ENCODE assay signal across 8 cellular contexts in genomic region chr2:239296020-239296932, GRCh38.
DNase-seq lines count a peak whose midpoint lies in the region; ATAC-seq and TF ChIP-seq lines count a peak whose summit lies in the region.

No MANE protein-coding gene starts in this region.

- no peaks in the 10 kb centered on the region for H3K27me3 Mint-ChIP-seq in T-helper 1 cell treated with Interleukin-12 subunit alpha and Interleukin-12 subunit beta and Interleukin-4 antibody, amounts not matched to agents 30 μg/mL and 1 μg/mL, for 36 hours (ENCODE audit: low read depth)
- H3K27me3 Mint-ChIP-seq in activated naive CD8-positive, alpha-beta T cell, result no peaks in the 10 kb centered on the region
- no peaks in the 10 kb centered on the region for H3K27me3 Mint-ChIP-seq in HFFc6 (ENCODE audit: insufficient read depth)

- no peaks in the 10 kb centered on the region for H3K27me3 ChIP-seq in layer of hippocampus (ENCODE audit: control insufficient read depth, insufficient read depth, low read length)
- no peaks in the 10 kb centered on the region for H3K27me3 ChIP-seq in brain microvascular endothelial cell (replicated peaks)

- H3K9me3 Mint-ChIP-seq in T-helper 1 cell treated with Interleukin-12 subunit alpha and Interleukin-12 subunit beta and Interleukin-4 antibody, amounts not matched to agents 30 μg/mL and 1 μg/mL, for 36 hours, result no peaks in the 10 kb centered on the region
- no peaks in the 10 kb centered on the region for H3K9me3 Mint-ChIP-seq in activated naive CD8-positive, alpha-beta T cell (ENCODE audit: low read depth)
- H3K9me3 Mint-ChIP-seq in stimulated activated effector memory CD8-positive, alpha-beta T cell treated with anti-CD3 and anti-CD28 coated beads, Interleukin-12 subunit alpha, Interleukin-12 subunit beta, amount 100 ng/mL, for 72 hours, result no peaks in the 10 kb centered on the region
- H3K9me3 Mint-ChIP-seq in HFFc6, result no peaks in the 10 kb centered on the region

- no peak overlapping the region for H3K4me3 ChIP-seq in brain microvascular endothelial cell (ENCODE audit: low read depth, low read length)

- peak overlapping the region; percentile 65 for H3K4me3 Mint-ChIP-seq in T-helper 1 cell treated with Interleukin-12 subunit alpha and Interleukin-12 subunit beta and Interleukin-4 antibody, amounts not matched to agents 30 μg/mL and 1 μg/mL, for 36 hours
- peak overlapping the region; percentile 91 for H3K4me3 Mint-ChIP-seq in activated naive CD8-positive, alpha-beta T cell
- H3K4me3 Mint-ChIP-seq in stimulated activated effector memory CD8-positive, alpha-beta T cell treated with anti-CD3 and anti-CD28 coated beads, Interleukin-12 subunit alpha, Interleukin-12 subunit beta, amount 100 ng/mL, for 72 hours, result peak overlapping the region; percentile 48
- H3K4me3 Mint-ChIP-seq in HFFc6, result no peak overlapping the region

- peaks cover 46% of the 10 kb centered on the region for H3K4me1 Mint-ChIP-seq in T-helper 1 cell treated with Interleukin-12 subunit alpha and Interleukin-12 subunit beta and Interleukin-4 antibody, amounts not matched to agents 30 μg/mL and 1 μg/mL, for 36 hours (ENCODE audit: low read depth)
- peaks cover 72% of the 10 kb centered on the region for H3K4me1 Mint-ChIP-seq in activated naive CD8-positive, alpha-beta T cell (ENCODE audit: low read depth)
- peaks cover 59% of the 10 kb centered on the region for H3K4me1 Mint-ChIP-seq in stimulated activated effector memory CD8-positive, alpha-beta T cell treated with anti-CD3 and anti-CD28 coated beads, Interleukin-12 subunit alpha, Interleukin-12 subunit beta, amount 100 ng/mL, for 72 hours
- H3K4me1 Mint-ChIP-seq in HFFc6 (ENCODE audit: low read depth), result no peaks in the 10 kb centered on the region

- peak overlapping the region; percentile 49 for H3K27ac ChIP-seq in layer of hippocampus (ENCODE audit: low read depth, low read length)
- H3K27ac ChIP-seq in brain microvascular endothelial cell, result no peak overlapping the region

- DNase-seq in T-helper 1 cell (no peak), brain microvascular endothelial cell (no peak), HFFc6 (no peak)
- no peak for DNase-seq in stimulated activated effector memory CD8-positive, alpha-beta T cell treated with anti-CD3 and anti-CD28 coated beads, Interleukin-12 subunit alpha, Interleukin-12 subunit beta, amount 100 ng/mL, for 72 hours (ENCODE audit: low spot score in 2 of 2)

- in situ Hi-C loops in brain microvascular endothelial cell (cut with HindIII; ENCODE audit: low pct_ligation_motif_present, low sequenced_read_pairs), result no loop called here

- no peaks in the 10 kb centered on the region for H3K36me3 ChIP-seq in brain microvascular endothelial cell (replicated peaks)

- no peak for TF ChIP-seq CTCF in brain microvascular endothelial cell (IDR thresholded peaks at IDR 0.05; ENCODE audit: low read depth, low read length, missing control alignments)
- no peak for TF ChIP-seq CTCF in HFFc6 (IDR thresholded peaks at IDR 0.05)

- H3K36me3 Mint-ChIP-seq in T-helper 1 cell treated with Interleukin-12 subunit alpha and Interleukin-12 subunit beta and Interleukin-4 antibody, amounts not matched to agents 30 μg/mL and 1 μg/mL, for 36 hours (ENCODE audit: low read depth), result peaks cover 8% of the 10 kb centered on the region
- H3K36me3 Mint-ChIP-seq in activated naive CD8-positive, alpha-beta T cell, result no peaks in the 10 kb centered on the region
- H3K36me3 Mint-ChIP-seq in stimulated activated effector memory CD8-positive, alpha-beta T cell treated with anti-CD3 and anti-CD28 coated beads, Interleukin-12 subunit alpha, Interleukin-12 subunit beta, amount 100 ng/mL, for 72 hours, result peaks cover 17% of the 10 kb centered on the region
- H3K36me3 Mint-ChIP-seq in HFFc6 (ENCODE audit: low read depth), result no peaks in the 10 kb centered on the region

- H3K27ac Mint-ChIP-seq in T-helper 1 cell treated with Interleukin-12 subunit alpha and Interleukin-12 subunit beta and Interleukin-4 antibody, amounts not matched to agents 30 μg/mL and 1 μg/mL, for 36 hours, result peak overlapping the region; percentile 62
- peak overlapping the region; percentile 83 for H3K27ac Mint-ChIP-seq in activated naive CD8-positive, alpha-beta T cell
- H3K27ac Mint-ChIP-seq in stimulated activated effector memory CD8-positive, alpha-beta T cell treated with anti-CD3 and anti-CD28 coated beads, Interleukin-12 subunit alpha, Interleukin-12 subunit beta, amount 100 ng/mL, for 72 hours, result no peak overlapping the region
- no peak overlapping the region for H3K27ac Mint-ChIP-seq in HFFc6

- no peak for ATAC-seq in stimulated activated effector memory CD8-positive, alpha-beta T cell treated with anti-CD3 and anti-CD28 coated beads, Interleukin-12 subunit alpha, Interleukin-12 subunit beta, amount 100 ng/mL, for 72 hours
- ATAC-seq in HG03378 (IDR thresholded peaks at IDR 0.05; ENCODE audit: unreplicated experiment), result no peak

Comparison
In these comparisons a context has a peak if more than half of its experiments do, and no peak if none do; other contexts are left out.
1. H3K27ac Mint-ChIP-seq: peak in T-helper 1 cell treated with Interleukin-12 subunit alpha and Interleukin-12 subunit beta and Interleukin-4 antibody, amounts not matched to agents 30 μg/mL and 1 μg/mL, for 36 hours (single experiment) and activated naive CD8-positive, alpha-beta T cell (single experiment); none in stimulated activated effector memory CD8-positive, alpha-beta T cell treated with anti-CD3 and anti-CD28 coated beads, Interleukin-12 subunit alpha, Interleukin-12 subunit beta, amount 100 ng/mL, for 72 hours (single experiment) and HFFc6 (single experiment).